Comparison of ENCODE assay signal across 1 cellular context in the genomic region with DNA sequence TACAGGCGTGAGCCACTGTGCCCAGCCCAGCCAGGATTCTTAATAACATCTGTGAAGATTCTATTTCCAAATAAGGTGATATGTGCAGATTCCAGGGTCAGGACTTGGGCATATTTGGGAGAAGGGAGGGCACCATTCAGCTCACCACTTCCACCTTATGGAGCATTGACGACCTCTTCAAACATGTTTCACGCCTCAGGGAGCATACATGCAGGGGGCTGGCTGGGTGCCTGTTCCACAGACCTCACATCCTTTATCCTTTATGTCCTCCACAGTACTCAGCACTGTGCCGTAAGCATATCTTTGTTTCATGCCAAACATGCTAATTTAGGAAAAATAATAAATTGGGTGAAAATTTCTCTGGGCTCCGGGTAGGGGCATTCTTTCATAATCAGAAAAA.
TF ChIP-seq lines count a peak whose summit lies in the region.

No MANE protein-coding gene starts in this region.

TF ChIP-seq in H1, 55 proteins besides CTCF, POLR2A, EP300 and RAD21 (continued from another document):
- TF ChIP-seq TAF7 (optimal IDR thresholded peaks at IDR 0.05; ENCODE audit: borderline replicate concordance, low read depth, low read length), result no peak
- no peak for TF ChIP-seq RNF2 (IDR thresholded peaks at IDR 0.05; ENCODE audit: borderline replicate concordance, low read depth, low read length, missing control alignments, poor library complexity, severe bottlenecking)
- no peak for TF ChIP-seq TAF1 (IDR thresholded peaks at IDR 0.05; ENCODE audit: low read depth, low read length)
- TF ChIP-seq SRF (IDR thresholded peaks at IDR 0.05; ENCODE audit: low read depth, low read length), result no peak
- TF ChIP-seq ASH2L (IDR thresholded peaks at IDR 0.05; ENCODE audit: low read length), result no peak
